ENCODE assay signal across 30 cellular contexts in the genomic region with DNA sequence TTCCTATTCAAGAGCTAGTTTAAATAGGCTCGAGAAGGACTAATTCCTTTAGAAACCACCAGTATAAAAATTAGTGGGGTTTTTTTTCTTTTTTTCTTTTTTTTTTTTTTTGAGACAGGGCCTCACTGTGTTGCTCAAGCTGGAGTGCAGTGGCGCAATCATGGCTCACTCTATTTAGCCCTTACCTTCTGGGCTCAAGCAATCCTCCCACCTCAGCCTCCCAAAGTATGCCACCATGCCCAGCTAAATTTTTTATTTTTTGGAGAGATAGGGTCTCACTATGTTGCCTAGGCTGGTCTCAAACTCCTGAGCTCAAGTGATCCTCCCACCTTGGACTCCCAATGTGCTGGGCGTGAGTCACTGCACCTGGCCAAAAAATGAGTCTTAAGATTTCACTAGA. TPM values are rescaled to one million over a fixed set of nuclear protein-coding genes. Genes with fewer than 3 reads are reported as not detected.
DNase-seq lines count a peak whose midpoint lies in the region; ATAC-seq, FAIRE-seq and TF ChIP-seq lines count a peak whose summit lies in the region.
"Had no signal": no experiment of that assay in that cellular context is flagged by ENCODE, and none has a peak within 500 bp of the region (broad histone marks: within the 10 kb centered on the region; RNA-seq: fewer than 3 reads in every experiment).

No MANE protein-coding gene starts in this region.

- in situ Hi-C loops in HepG2 (cut with HindIII; ENCODE audit: extremely low pct_ligation_motif_present, low pct_unique_long_range_greater_than_20kb) = no loop called here

- no peaks in the 10 kb centered on the region for H3K9me3 ChIP-seq in HepG2 (ENCODE audit: low read length)
- no peaks in the 10 kb centered on the region for H3K9me3 ChIP-seq in right lobe of liver
- no peaks in the 10 kb centered on the region for H3K9me3 ChIP-seq in left lung
- H3K9me3 ChIP-seq: BLaER1 treated with 17β-estradiol and CSF1 and Interleukin-3, amounts not matched to agents 10 nM and 100 nM; body of pancreas; heart right ventricle; SK-N-SH; thoracic aorta had no signal

- H3K9ac ChIP-seq in HepG2 (ENCODE audit: insufficient read depth, low read depth, low read length) = no peak overlapping the region
- H3K9ac ChIP-seq: BLaER1 treated with 17β-estradiol and CSF1 and Interleukin-3, amounts not matched to agents 10 nM and 100 nM; SK-N-SH had no signal

- no peak overlapping the region for H3K4me3 ChIP-seq in HepG2 (replicated peaks in 1 of 3; ENCODE audit: insufficient read depth in 1 of 3, low read depth in 2 of 3, low read length in 3 of 3)
- H3K4me3 ChIP-seq in right lobe of liver = no peak overlapping the region
- H3K4me3 ChIP-seq in left lung = no peak overlapping the region
- H3K4me3 ChIP-seq: BLaER1 treated with 17β-estradiol and CSF1 and Interleukin-3, amounts not matched to agents 10 nM and 100 nM; body of pancreas; heart right ventricle; thoracic aorta had no signal

- no TSS peak for BruUV-seq in HepG2 (replicated peaks; lab: Mats Ljungman, UMichigan)

- H3K79me2 ChIP-seq in HepG2 (ENCODE audit: insufficient read depth, low read length) = no peaks in the 10 kb centered on the region

- DNase-seq in HepG2 (ENCODE audit: low spot score) (no peak), right lobe of liver (no peak), amniotic epithelial cell (ENCODE audit: low read depth) (peak; percentile 61), left lung (no peak), LoVo (ENCODE audit: low spot score) (no peak), middle frontal gyrus (ENCODE audit: extremely low spot score, low spot score) (no peak)
- no peak for DNase-seq in stimulated activated CD8-positive, alpha-beta memory T cell treated with anti-CD3 and anti-CD28 coated beads, Interleukin-4, amount 100 ng/mL, for 48 hours
- DNase-seq: ACHN; activated CD4-positive, alpha-beta T cell treated with anti-CD3 and anti-CD28 coated beads for 4 hours; activated CD8-positive, alpha-beta memory T cell treated with anti-CD3 and anti-CD28 coated beads for 24 hours; activated naive CD8-positive, alpha-beta T cell treated with anti-CD3 and anti-CD28 coated beads, Interleukin-2, amount 50 U/mL, for 24 hours; activated T-cell treated with anti-CD3 and anti-CD28 coated beads, Interleukin-2, amount 50 U/mL, for 24 hours; COR-L47; DMS53; heart right ventricle; mesendoderm; NCI-H1417 treated with DMSO at 0.1 percent for 48 hours; NCI-H2107; NCI-H446 treated with DMSO at 0.1 percent for 48 hours; nucleus accumbens; SK-N-SH; stimulated activated naive CD8-positive, alpha-beta T cell treated with anti-CD3 and anti-CD28 coated beads, Interleukin-15, Interleukin-2, amounts not matched to agents 100 U/mL and 50 U/mL, for 24 hours had no signal

- no peaks in the 10 kb centered on the region for H4K20me1 ChIP-seq in HepG2 (ENCODE audit: insufficient read depth, low read length)
- H4K20me1 ChIP-seq: BLaER1 treated with 17β-estradiol and CSF1 and Interleukin-3, amounts not matched to agents 10 nM and 100 nM had no signal

- WGBS in HepG2 (ENCODE audit: low lambda C conversion rate) = 98% methylated on average over 3 of the region's 3 CpGs
- 80% methylated on average over 3 of the region's 3 CpGs for WGBS in right lobe of liver (ENCODE audit: insufficient coverage, low coverage, low lambda C conversion rate, missing lambda C conversion rate)

- TF ChIP-seq CTCF in HepG2 (CRISPR knock-in tag; IDR thresholded peaks at IDR 0.05) = no peak
- no peak for TF ChIP-seq CTCF in right lobe of liver (IDR thresholded peaks at IDR 0.05)
- no peak for TF ChIP-seq CTCF in left lung (IDR thresholded peaks at IDR 0.05)

- CTCF ChIA-PET in HepG2 (lab: Yijun Ruan, JAX; ENCODE audit: low intra/inter-chr PET ratio, low total read pairs) = no interaction called here

- no peak for TF ChIP-seq RAD21 in HepG2 (CRISPR knock-in tag; IDR thresholded peaks at IDR 0.05)

- H3K4me1 ChIP-seq in HepG2 (ENCODE audit: insufficient read depth, low read length) = peaks cover 16% of the 10 kb centered on the region
- H3K4me1 ChIP-seq in right lobe of liver = no peaks in the 10 kb centered on the region
- no peaks in the 10 kb centered on the region for H3K4me1 ChIP-seq in left lung
- H3K4me1 ChIP-seq: body of pancreas, heart right ventricle had no signal

- no peaks in the 10 kb centered on the region for H3K36me3 ChIP-seq in HepG2 (replicated peaks in 1 of 2; ENCODE audit: control insufficient read depth in 1 of 2, insufficient read depth in 2 of 2, low read length in 2 of 2)
- no peaks in the 10 kb centered on the region for H3K36me3 ChIP-seq in right lobe of liver
- no peaks in the 10 kb centered on the region for H3K36me3 ChIP-seq in left lung
- H3K36me3 ChIP-seq: thoracic aorta had no signal

- TF ChIP-seq EP300 in HepG2 (IDR thresholded peaks at IDR 0.05; ENCODE audit: low read depth in 2 of 2, low read length in 2 of 2) = no peak
- no peak for TF ChIP-seq EP300 in HepG2 (CRISPR knock-in tag; IDR thresholded peaks at IDR 0.05; ENCODE audit: borderline replicate concordance)

- H3K27ac ChIP-seq in HepG2 (ENCODE audit: extremely low read length, insufficient read depth, low read length) (no peak overlapping the region), right lobe of liver (no peak overlapping the region), left lung (no peak overlapping the region)
- H3K27ac ChIP-seq: body of pancreas, thoracic aorta had no signal

- POLR2A ChIA-PET in HepG2 (lab: Yijun Ruan, JAX) = no interaction called here

- no peak for TF ChIP-seq POLR2A in HepG2 (IDR thresholded peaks at IDR 0.05; ENCODE audit: insufficient read depth in 1 of 2, low read depth in 2 of 2, low read length in 2 of 2)
- no peak for TF ChIP-seq POLR2A in right lobe of liver (IDR thresholded peaks at IDR 0.05)

- FAIRE-seq in HepG2 (lab: Jason Lieb, UNC) = no peak

- H3K27me3 ChIP-seq in HepG2 (ENCODE audit: control insufficient read depth in 1 of 2, insufficient read depth in 2 of 2, low read length in 2 of 2) (no peaks in the 10 kb centered on the region), right lobe of liver (no peaks in the 10 kb centered on the region), left lung (no peaks in the 10 kb centered on the region)
- H3K27me3 ChIP-seq: BLaER1 treated with 17β-estradiol and CSF1 and Interleukin-3, amounts not matched to agents 10 nM and 100 nM; body of pancreas had no signal

- H2AFZ ChIP-seq in HepG2 (ENCODE audit: low read length) = no peak overlapping the region

- no peak overlapping the region for H3K4me2 ChIP-seq in HepG2 (ENCODE audit: low read depth, low read length)
- H3K4me2 ChIP-seq: SK-N-SH had no signal

- ATAC-seq in HepG2 = no peak
- no peak for ATAC-seq in right lobe of liver
- ATAC-seq in left lung = peak; percentile 25
- ATAC-seq in HG02884 (IDR thresholded peaks at IDR 0.05; ENCODE audit: unreplicated experiment) = no peak
- ATAC-seq: activated naive CD8-positive, alpha-beta T cell treated with anti-CD3 and anti-CD28 coated beads, Interleukin-2, amount 50 U/mL, for 24 hours; body of pancreas; stimulated activated naive CD8-positive, alpha-beta T cell treated with anti-CD3 and anti-CD28 coated beads, Interleukin-15, Interleukin-2, amounts not matched to agents 100 U/mL and 50 U/mL, for 24 hours had no signal

- intact Hi-C loops in HepG2 (cut with micrococcal nuclease; ENCODE audit: unreplicated experiment) (no loop called here), right lobe of liver (cut with DNase I) (no loop called here), left lung (cut with DNase I) (no loop called here)

RNA-seq across cellular contexts. Expression of a gene that starts 52.8 kb away (rescaled TPM):
- total RNA-seq in HepG2 (2016; rRNA removed; fragmentation: Illumina TruSeq; extraction: Trizol) (22.1 and 27.8 TPM in 2 replicates), right lobe of liver (10 to 100 TPM in 5 of 6 experiments, 1 to 10 TPM in 1; 9.8 to 17.3 (median 12.2) TPM), left lung (10 to 100 TPM; 20.1 to 23.1 TPM)
- total RNA-seq in HepG2 (2016; cell fraction: cytosol; rRNA removed; fragmentation: Illumina TruSeq; extraction: Trizol; ENCODE audit: low read depth) = 6.1 and 11.7 TPM in 2 replicates
- 18.2 and 21.4 TPM in 2 replicates for total RNA-seq in HepG2 (2016; cell fraction: insoluble cytoplasmic fraction; rRNA removed; fragmentation: Illumina TruSeq; extraction: Trizol)
- 11.4 and 12.0 TPM in 2 replicates for total RNA-seq in HepG2 (2016; cell fraction: membrane; rRNA removed; fragmentation: Illumina TruSeq; extraction: Trizol)
- total RNA-seq in HepG2 (2016; cell fraction: nucleus; rRNA removed; fragmentation: Illumina TruSeq; extraction: Trizol) = 11.2 and 13.5 TPM in 2 replicates
- 9.7 and 9.9 TPM in 2 replicates for polyA plus RNA-seq in HepG2 (2011; rRNA removed)
- 6.1 and 8.9 TPM in 2 replicates for polyA plus RNA-seq in HepG2 (2011; cell fraction: cytosol; rRNA removed)
- polyA plus RNA-seq in HepG2 (2011; cell fraction: nucleus; rRNA removed) = 1.6 and 2.5 TPM in 2 replicates
- 9.8 and 14.9 TPM in 2 replicates for polyA plus RNA-seq in HepG2 (2012)
- 5.3 and 7.4 TPM in 2 replicates for polyA plus RNA-seq in HepG2 (2016; cell fraction: cytosol; fragmentation: Illumina TruSeq; extraction: Trizol; ENCODE audit: low read depth)
- 23.0 and 23.5 TPM in 2 replicates for polyA plus RNA-seq in HepG2 (2016; cell fraction: insoluble cytoplasmic fraction; fragmentation: Illumina TruSeq; extraction: Trizol; ENCODE audit: low read depth)
- 8.0 and 10.7 TPM in 2 replicates for polyA plus RNA-seq in HepG2 (2016; cell fraction: membrane; fragmentation: Illumina TruSeq; extraction: Trizol; ENCODE audit: low read depth)
- 14.6 and 17.4 TPM in 2 replicates for polyA plus RNA-seq in HepG2 (2016; cell fraction: nucleus; fragmentation: Illumina TruSeq; extraction: Trizol; ENCODE audit: insufficient read depth, low read depth)
- polyA minus RNA-seq in HepG2 (2011; rRNA and poly(A)+ RNA removed; ENCODE audit: low replicate concordance) = 1.3 and 10.9 TPM in 2 replicates
- polyA minus RNA-seq in HepG2 (2011; cell fraction: cytosol; rRNA and poly(A)+ RNA removed) = 2.9 and 3.3 TPM in 2 replicates
- polyA minus RNA-seq in HepG2 (2011; cell fraction: nucleus; rRNA and poly(A)+ RNA removed) = 2.1 and 3.2 TPM in 2 replicates

RNA-seq across cellular contexts. Expression of a gene that starts 52.9 kb away (rescaled TPM):
- not detected in 2 replicates for total RNA-seq in HepG2 (2016; rRNA removed; fragmentation: Illumina TruSeq; extraction: Trizol)
- total RNA-seq in HepG2 (2016; cell fraction: cytosol; rRNA removed; fragmentation: Illumina TruSeq; extraction: Trizol; ENCODE audit: low read depth) = not detected in 2 replicates
- total RNA-seq in HepG2 (2016; cell fraction: insoluble cytoplasmic fraction; rRNA removed; fragmentation: Illumina TruSeq; extraction: Trizol) = not detected in 2 replicates
- not detected in 2 replicates for total RNA-seq in HepG2 (2016; cell fraction: membrane; rRNA removed; fragmentation: Illumina TruSeq; extraction: Trizol)
- total RNA-seq in HepG2 (2016; cell fraction: nucleus; rRNA removed; fragmentation: Illumina TruSeq; extraction: Trizol) = not detected in 2 replicates
- polyA plus RNA-seq in HepG2 (2011; rRNA removed) = not detected in 2 replicates
- not detected in 2 replicates for polyA plus RNA-seq in HepG2 (2011; cell fraction: cytosol; rRNA removed)
- not detected in 2 replicates for polyA plus RNA-seq in HepG2 (2011; cell fraction: nucleus; rRNA removed)
- polyA plus RNA-seq in HepG2 (2012) = not detected in 2 replicates
- not detected in 2 replicates for polyA plus RNA-seq in HepG2 (2016; cell fraction: cytosol; fragmentation: Illumina TruSeq; extraction: Trizol; ENCODE audit: low read depth)
- polyA plus RNA-seq in HepG2 (2016; cell fraction: insoluble cytoplasmic fraction; fragmentation: Illumina TruSeq; extraction: Trizol; ENCODE audit: low read depth) = not detected in 2 replicates
- not detected in 2 replicates for polyA plus RNA-seq in HepG2 (2016; cell fraction: membrane; fragmentation: Illumina TruSeq; extraction: Trizol; ENCODE audit: low read depth)
- polyA plus RNA-seq in HepG2 (2016; cell fraction: nucleus; fragmentation: Illumina TruSeq; extraction: Trizol; ENCODE audit: insufficient read depth, low read depth) = not detected in 2 replicates
- polyA minus RNA-seq in HepG2 (2011; rRNA and poly(A)+ RNA removed; ENCODE audit: low replicate concordance) = not detected in 2 replicates
- not detected in 2 replicates for polyA minus RNA-seq in HepG2 (2011; cell fraction: cytosol; rRNA and poly(A)+ RNA removed)
- polyA minus RNA-seq in HepG2 (2011; cell fraction: nucleus; rRNA and poly(A)+ RNA removed) = not detected in 2 replicates
- total RNA-seq in right lobe of liver = not detected
- not detected for total RNA-seq in left lung
- total RNA-seq: endothelial cell of umbilical vein; G401; pulmonary artery endothelial cell; T-helper 2 cell treated with Interferon-gamma antibody and Interleukin-4, amounts not matched to agents 100 ng/mL and 5 ng/mL, for 36 hours; thoracic aorta had no signal
- polyA plus RNA-seq: endothelial cell of umbilical vein, SK-N-SH had no signal
